16 cellular contexts compared by ENCODE assay signal in the genomic region with DNA sequence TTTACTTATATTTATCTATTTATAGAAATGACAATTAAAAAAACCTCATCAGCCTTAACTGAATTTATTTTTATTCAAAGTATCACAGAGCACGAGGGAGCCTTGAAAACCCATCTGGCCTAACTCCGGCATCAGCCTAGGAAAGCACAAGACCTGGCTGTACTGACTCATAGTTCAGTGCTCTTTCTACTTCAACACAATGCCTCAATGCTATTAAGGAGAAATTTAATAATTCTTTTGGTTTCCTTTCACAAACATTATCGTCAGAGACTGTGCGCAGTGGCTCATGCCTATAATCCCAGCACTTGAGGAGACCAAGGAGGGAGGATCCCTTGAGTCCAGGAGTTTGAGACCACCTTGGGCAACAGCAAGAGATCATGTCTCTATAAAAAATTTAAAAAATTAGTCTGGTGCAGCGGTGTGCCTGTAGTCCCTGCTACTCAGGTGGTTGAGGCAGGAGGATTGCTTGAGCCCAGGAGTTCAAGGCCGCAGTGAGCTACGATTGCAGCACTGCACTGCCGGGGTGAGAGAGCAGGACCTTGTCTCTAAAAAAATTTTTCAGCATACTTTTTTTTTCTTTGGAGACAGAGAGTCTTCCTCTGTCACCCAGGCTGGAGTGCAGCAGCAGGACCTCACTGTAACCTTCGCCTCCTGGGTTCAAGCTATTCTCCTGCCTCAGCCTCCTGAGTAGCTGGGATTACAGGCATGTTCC. TPM values are rescaled to one million over a fixed set of nuclear protein-coding genes. Genes with fewer than 3 reads are reported as not detected.
DNase-seq lines count a peak whose midpoint lies in the region; ATAC-seq and TF ChIP-seq lines count a peak whose summit lies in the region.
"Had no signal": no experiment of that assay in that cellular context is flagged by ENCODE, and none has a peak within 500 bp of the region (broad histone marks: within the 10 kb centered on the region; RNA-seq: fewer than 3 reads in every experiment).

No MANE protein-coding gene starts in this region.

- in situ Hi-C loops in IMR-90 (cut with MboI; ENCODE audit: low sequenced_read_pairs): no loop called here

- ATAC-seq in IMR-90 (ENCODE audit: low read depth): no peak
- no peak for ATAC-seq in stimulated activated naive B cell treated with anti-CD40 and anti-IgM and Interleukin-4, amounts not matched to agents 10 μg/mL and 1 μg/mL and 100 μg/mL, for 72 hours (replicated peaks)
- ATAC-seq: Right ventricle myocardium inferior had no signal

- no peak overlapping the region for H2BK20ac ChIP-seq in IMR-90 (ENCODE audit: low read depth, low read length)

- H3K27me3 Mint-ChIP-seq in stimulated activated naive B cell treated with anti-CD40 and anti-IgM and Interleukin-4, amounts not matched to agents 10 μg/mL and 1 μg/mL and 100 μg/mL, for 72 hours: peaks cover 26 to 45% of the 10 kb centered on the region in 2 donors

- intact Hi-C loops in IMR-90 (cut with micrococcal nuclease): loop anchor here (5.0 kb wide), 2 partner anchors 68 to 163 kb away; no protein-coding TSS in a partner anchor
- intact Hi-C loops in thyroid gland (cut with DNase I): loop anchor here (10.0 kb wide), 1 partner anchor 124 kb away; no protein-coding TSS in a partner anchor

- no peak overlapping the region for H3K27ac Mint-ChIP-seq in stimulated activated naive B cell treated with anti-CD40 and anti-IgM and Interleukin-4, amounts not matched to agents 10 μg/mL and 1 μg/mL and 100 μg/mL, for 72 hours

- H3K27ac ChIP-seq in IMR-90 (ENCODE audit: insufficient read depth, low read length): no peak overlapping the region
- peak overlapping the region; percentile 32; the same call in 1 of the 2 replicates for H3K27ac ChIP-seq in WERI-Rb-1
- no peak overlapping the region for H3K27ac ChIP-seq in mesenchymal stem cell (ENCODE audit: low read length, poor library complexity, severe bottlenecking)
- peak overlapping the region in 2 of 3 donors; percentile 96 to 97 for H3K27ac ChIP-seq in thyroid gland
- H3K27ac ChIP-seq in suprapubic skin: no peak overlapping the region

- no peak overlapping the region for H3K4me3 Mint-ChIP-seq in stimulated activated naive B cell treated with anti-CD40 and anti-IgM and Interleukin-4, amounts not matched to agents 10 μg/mL and 1 μg/mL and 100 μg/mL, for 72 hours

- H3K79me1 ChIP-seq in IMR-90 (ENCODE audit: low read depth in 1 of 2, low read length in 2 of 2) (peaks cover 15 to 45% of the 10 kb centered on the region in 2 experiments; a peak in 3 of 4 replicates), mesenchymal stem cell (replicated peaks; ENCODE audit: low read length, poor library complexity, severe bottlenecking) (peaks cover 2% of the 10 kb centered on the region)

- no peaks in the 10 kb centered on the region for H3K36me3 Mint-ChIP-seq in stimulated activated naive B cell treated with anti-CD40 and anti-IgM and Interleukin-4, amounts not matched to agents 10 μg/mL and 1 μg/mL and 100 μg/mL, for 72 hours

- H2AFZ ChIP-seq in IMR-90 (replicated peaks; ENCODE audit: low read length, poor library complexity) (no peak overlapping the region), mesenchymal stem cell (ENCODE audit: low read depth, low read length) (no peak overlapping the region)

- H3K18ac ChIP-seq in IMR-90 (ENCODE audit: low read depth, low read length): no peak overlapping the region
- H3K18ac ChIP-seq in mesenchymal stem cell (ENCODE audit: low read depth in 1 of 2, low read length in 2 of 2): peak overlapping the region in 1 of 2 experiments; percentile 44

- H2AK5ac ChIP-seq in IMR-90 (ENCODE audit: low read depth, low read length) (peak overlapping the region; percentile 81; the same call in 1 of the 2 replicates), mesenchymal stem cell (ENCODE audit: low read length, severe bottlenecking) (no peak overlapping the region)

- TF ChIP-seq EP300 in suprapubic skin (IDR thresholded peaks at IDR 0.05): no peak

- H3K4me3 ChIP-seq in IMR-90 (ENCODE audit: insufficient read depth, low read depth, low read length) (no peak overlapping the region), WERI-Rb-1 (ENCODE audit: low read depth, low read length) (no peak overlapping the region), mesenchymal stem cell (ENCODE audit: insufficient read depth in 1 of 2, low read depth in 1 of 2, low read length in 2 of 2) (no peak overlapping the region), thyroid gland (replicated peaks in 1 of 3) (no peak overlapping the region), suprapubic skin (no peak overlapping the region)

- H3K9me1 ChIP-seq in IMR-90 (ENCODE audit: insufficient read depth, low read length): no peaks in the 10 kb centered on the region

- H3K9me3 ChIP-seq in IMR-90 (ENCODE audit: control insufficient read depth, insufficient read depth, low read length) (no peaks in the 10 kb centered on the region), WERI-Rb-1 (ENCODE audit: severe bottlenecking) (no peaks in the 10 kb centered on the region), mesenchymal stem cell (ENCODE audit: control insufficient read depth, low read length) (no peaks in the 10 kb centered on the region), thyroid gland (no peaks in the 10 kb centered on the region), suprapubic skin (no peaks in the 10 kb centered on the region)
- H3K9me3 ChIP-seq: Peyer's patch had no signal

- H3K9ac ChIP-seq in IMR-90 (ENCODE audit: low read depth, low read length): no peak overlapping the region
- H3K9ac ChIP-seq in mesenchymal stem cell (ENCODE audit: low read length): no peak overlapping the region

- POLR2A ChIA-PET in IMR-90 (lab: Charles Lee; ENCODE audit: unreplicated experiment): interaction anchor here (0.5 kb wide), 1 partner anchor 73 kb away, joined by 4 read pairs; no protein-coding TSS in a partner anchor

- no peak for TF ChIP-seq CTCF in IMR-90 (conservative IDR thresholded peaks at IDR 0.05; ENCODE audit: low read depth, low read length)
- TF ChIP-seq CTCF in WERI-Rb-1 (IDR thresholded peaks at IDR 0.05; ENCODE audit: low read depth, low read length): no peak
- TF ChIP-seq CTCF in thyroid gland (IDR thresholded peaks at IDR 0.05): no peak
- no peak for TF ChIP-seq CTCF in suprapubic skin (IDR thresholded peaks at IDR 0.05)

- H3K27me3 ChIP-seq in IMR-90 (ENCODE audit: control insufficient read depth, insufficient read depth, low read length): no peaks in the 10 kb centered on the region
- no peaks in the 10 kb centered on the region for H3K27me3 ChIP-seq in WERI-Rb-1 (ENCODE audit: insufficient read depth, low read depth, severe bottlenecking)
- H3K27me3 ChIP-seq in mesenchymal stem cell (ENCODE audit: control insufficient read depth in 1 of 2, insufficient read depth in 1 of 2, low read length in 2 of 2): no peaks in the 10 kb centered on the region
- H3K27me3 ChIP-seq in thyroid gland: no peaks in the 10 kb centered on the region
- H3K27me3 ChIP-seq in suprapubic skin: no peaks in the 10 kb centered on the region
- H3K27me3 ChIP-seq: Peyer's patch had no signal

- H3K14ac ChIP-seq in IMR-90 (replicated peaks; ENCODE audit: low read depth, low read length): no peak overlapping the region
- no peak overlapping the region for H3K14ac ChIP-seq in mesenchymal stem cell (ENCODE audit: low read length in 2 of 2)

- H2BK5ac ChIP-seq in IMR-90 (ENCODE audit: low read depth, low read length, poor library complexity, severe bottlenecking): no peak overlapping the region
- H2BK5ac ChIP-seq in mesenchymal stem cell (ENCODE audit: low read depth, low read length, poor library complexity, severe bottlenecking): peak overlapping the region; percentile 71

- H4K20me1 ChIP-seq in IMR-90 (ENCODE audit: insufficient read depth, low read length): no peaks in the 10 kb centered on the region

- CTCF ChIA-PET in IMR-90 (lab: Yijun Ruan, JAX): no interaction called here

- H3K4me2 ChIP-seq in IMR-90 (ENCODE audit: low read depth, low read length): no peak overlapping the region
- no peak overlapping the region for H3K4me2 ChIP-seq in mesenchymal stem cell (ENCODE audit: low read length, poor library complexity, severe bottlenecking)

- peak overlapping the region; percentile 56; the same call in 1 of the 2 replicates for H2BK120ac ChIP-seq in IMR-90 (ENCODE audit: low read depth, low read length)
- H2BK120ac ChIP-seq in mesenchymal stem cell (ENCODE audit: low read depth, low read length): no peak overlapping the region

- H4K8ac ChIP-seq in IMR-90 (ENCODE audit: low read depth in 2 of 2, low read length in 2 of 2) (no peak overlapping the region; a peak in 1 of 4 replicates), mesenchymal stem cell (ENCODE audit: low read length) (no peak overlapping the region)

- no peak overlapping the region; the same call in 1 of the 2 replicates for H3K56ac ChIP-seq in IMR-90 (ENCODE audit: extremely low read depth, insufficient read depth, low read length)

- H3K9me3 Mint-ChIP-seq in stimulated activated naive B cell treated with anti-CD40 and anti-IgM and Interleukin-4, amounts not matched to agents 10 μg/mL and 1 μg/mL and 100 μg/mL, for 72 hours: no peaks in the 10 kb centered on the region
- H3K9me3 Mint-ChIP-seq: HFFc6 had no signal

- H3K36me3 ChIP-seq in IMR-90 (ENCODE audit: control insufficient read depth, insufficient read depth, low read length) (no peaks in the 10 kb centered on the region), WERI-Rb-1 (no peaks in the 10 kb centered on the region), mesenchymal stem cell (ENCODE audit: control insufficient read depth in 1 of 2, insufficient read depth in 2 of 2, low read depth in 1 of 2, low read length in 2 of 2) (peaks cover 0 to 12% of the 10 kb centered on the region in 2 experiments), thyroid gland (no peaks in the 10 kb centered on the region), suprapubic skin (no peaks in the 10 kb centered on the region)
- H3K36me3 ChIP-seq: Peyer's patch had no signal

- H3K23ac ChIP-seq in IMR-90 (ENCODE audit: low read depth, low read length) (0 out of 2 replicates have a peak overlapping the region, but pooled peaks have one; percentile 41), mesenchymal stem cell (ENCODE audit: low read length in 2 of 2) (no peak overlapping the region)

- peak overlapping the region; percentile 67; the same call in 2 of the 3 replicates for H2BK15ac ChIP-seq in IMR-90 (ENCODE audit: low read depth, low read length)
- H2BK15ac ChIP-seq in mesenchymal stem cell (ENCODE audit: low read depth, poor library complexity, severe bottlenecking): peak overlapping the region; percentile 80

- peaks cover 6 to 8% of the 10 kb centered on the region in 2 donors for H3K4me1 Mint-ChIP-seq in stimulated activated naive B cell treated with anti-CD40 and anti-IgM and Interleukin-4, amounts not matched to agents 10 μg/mL and 1 μg/mL and 100 μg/mL, for 72 hours

- 100% methylated on average over 3 of the region's 9 CpGs; no CpG with 5 or more reads in 1 of the 2 experiments for WGBS in IMR-90 (ENCODE audit: extremely low coverage in 2 of 2, insufficient read length in 1 of 2), 2 experiments
- WGBS in mesenchymal stem cell: 95% methylated on average over 9 of the region's 9 CpGs
- WGBS in thyroid gland, 2 donors: 97% methylated on average over 9 of the region's 9 CpGs
- WGBS in suprapubic skin: 97% methylated on average over 9 of the region's 9 CpGs

- H2BK12ac ChIP-seq in mesenchymal stem cell (ENCODE audit: low read length in 2 of 2): no peak overlapping the region

- BruUV-seq in IMR-90 (replicated peaks; lab: Mats Ljungman, UMichigan): no TSS peak

- DNase-seq in IMR-90: no peak
- DNase-seq in WERI-Rb-1: no peak
- DNase-seq in mesenchymal stem cell: peak; percentile 21
- no peak for DNase-seq in thyroid gland
- no peak for DNase-seq in stimulated activated naive B cell treated with anti-CD40 and anti-IgM and Interleukin-4, amounts not matched to agents 10 μg/mL and 1 μg/mL and 100 μg/mL, for 72 hours
- DNase-seq in suprapubic skin (ENCODE audit: low spot score in 2 of 2): no peak
- DNase-seq in germinal center (ENCODE audit: low spot score): no peak
- DNase-seq: AML-193; DMS79 treated with DMSO at 0.1 percent for 48 hours; HFFc6; NCI-H1105; NCI-H1694; NCI-H2081 treated with DMSO at 0.1 percent for 48 hours; NK-92 treated with Interleukin-12 subunit alpha and Interleukin-12 subunit beta, amount 100 ng/mL, for 24 hours; Peyer's patch had no signal

- no peak for TF ChIP-seq POLR2A in IMR-90 (IDR thresholded peaks at IDR 0.05; ENCODE audit: low read depth, low read length)
- TF ChIP-seq POLR2A in thyroid gland (IDR thresholded peaks at IDR 0.05): no peak
- TF ChIP-seq POLR2A in suprapubic skin (IDR thresholded peaks at IDR 0.05): no peak

- H3K4ac ChIP-seq in IMR-90 (ENCODE audit: low read depth, low read length) (no peak overlapping the region; the same call in 1 of the 2 replicates), mesenchymal stem cell (ENCODE audit: low read depth in 1 of 2, low read length in 2 of 2) (no peak overlapping the region)

- H4K91ac ChIP-seq in IMR-90 (ENCODE audit: insufficient read depth, low read depth, low read length) (no peak overlapping the region), mesenchymal stem cell (ENCODE audit: low read length) (no peak overlapping the region)

- dilution Hi-C loops in IMR-90 (cut with HindIII; ENCODE audit: low sequenced_read_pairs, unreplicated experiment): no loop called here

- peaks cover 4% of the 10 kb centered on the region; the same call in 1 of the 2 replicates for H3K4me1 ChIP-seq in IMR-90 (ENCODE audit: control insufficient read depth, insufficient read depth, low read length)
- H3K4me1 ChIP-seq in mesenchymal stem cell (ENCODE audit: control insufficient read depth, insufficient read depth, low read depth, low read length): peaks cover 1% of the 10 kb centered on the region
- peaks cover 18 to 28% of the 10 kb centered on the region in 2 donors for H3K4me1 ChIP-seq in thyroid gland
- peaks cover 30% of the 10 kb centered on the region for H3K4me1 ChIP-seq in suprapubic skin

- no peak overlapping the region for H4K5ac ChIP-seq in IMR-90 (ENCODE audit: low read depth, low read length)

- no peak for TF ChIP-seq RAD21 in IMR-90 (IDR thresholded peaks at IDR 0.05; ENCODE audit: low read length)

- no peak overlapping the region for H2AK9ac ChIP-seq in IMR-90 (replicated peaks; ENCODE audit: low read depth, low read length, poor library complexity)

RNA-seq across cellular contexts. Expression of gene SASH1, which starts 1.9 kb away (rescaled TPM):
- total RNA-seq in IMR-90 (2012; rRNA removed): 16.5 and 20.3 TPM in 2 replicates
- polyA plus RNA-seq in IMR-90 (2012; rRNA removed): 11.6 and 11.7 TPM in 2 replicates
- polyA plus RNA-seq in IMR-90 (2012; cell fraction: cytosol; rRNA removed): 6.7 and 8.2 TPM in 2 replicates
- 13.3 and 28.8 TPM in 2 replicates for polyA plus RNA-seq in IMR-90 (2012; cell fraction: nucleus; rRNA removed; ENCODE audit: low replicate concordance)
- polyA plus RNA-seq in mesenchymal stem cell (2013, experiment 1 of 2): 35.8 TPM
- polyA plus RNA-seq in mesenchymal stem cell (2013, experiment 2 of 2): 34.3 TPM
- 100 to 1,000 TPM; 154 to 235 (median 190) TPM for total RNA-seq in thyroid gland
- total RNA-seq in suprapubic skin: 100 to 1,000 TPM in 1 of 4 donors, 10 to 100 TPM in 3; 59.1 to 139 (median 77.1) TPM

Comparison
In these comparisons a context has a peak if more than half of its experiments do, and no peak if none do; other contexts are left out.
1. H3K27ac ChIP-seq: peak in WERI-Rb-1 (single experiment) and thyroid gland (2 of 3); none in IMR-90 (single experiment), mesenchymal stem cell (single experiment) and suprapubic skin (single experiment).